Comparison of ENCODE assay signal across 8 cellular contexts in the genomic region with DNA sequence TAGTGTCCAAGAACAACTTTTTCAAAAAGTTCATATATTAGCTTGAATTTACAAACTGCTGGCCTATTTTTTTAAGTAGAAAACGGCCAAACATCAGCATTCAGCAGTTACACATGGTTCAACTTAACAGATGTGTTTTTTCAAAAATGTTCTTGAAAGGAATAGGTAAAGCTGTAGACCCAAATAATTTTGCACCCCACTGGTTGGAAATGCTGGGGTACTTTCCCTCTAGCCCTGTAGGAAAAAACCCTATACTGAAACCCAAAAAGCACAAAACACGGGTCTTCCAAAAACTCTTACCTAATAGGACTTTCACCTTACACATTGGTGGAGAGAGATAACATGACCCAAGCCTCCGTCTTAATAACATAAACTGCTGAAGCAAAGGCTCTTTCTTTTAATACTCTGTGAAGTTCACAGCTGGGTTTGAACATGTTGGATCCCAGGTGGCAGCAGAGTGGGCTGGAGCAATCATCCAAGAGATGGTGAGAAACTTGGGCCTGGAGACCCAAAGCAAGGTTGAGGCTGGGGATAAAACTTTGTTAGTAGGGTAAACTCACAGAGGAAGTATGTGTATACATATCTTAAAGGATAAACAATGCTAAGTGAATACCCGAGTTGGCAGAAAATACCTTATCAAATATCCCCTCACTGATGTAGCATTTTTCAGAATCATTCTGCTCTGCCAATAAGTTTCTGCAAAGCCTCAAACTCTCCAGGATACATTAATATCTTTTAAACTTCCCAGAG. TPM values are rescaled to one million over a fixed set of nuclear protein-coding genes. Genes with fewer than 3 reads are reported as not detected.
A peak's percentile ranks its signal among the peaks of the same experiment; 100 is the strongest.
DNase-seq lines count a peak whose midpoint lies in the region; ATAC-seq, FAIRE-seq and TF ChIP-seq lines count a peak whose summit lies in the region.

No MANE protein-coding gene starts in this region.

- in situ Hi-C loops in GM12878 (cut with MboI), result no loop called here

- TF ChIP-seq RAD21 in GM12878 (IDR thresholded peaks at IDR 0.05; ENCODE audit: insufficient read depth, low read depth, low read length), result no peak

- TF ChIP-seq CTCF in AG04449 (IDR thresholded peaks at IDR 0.05; ENCODE audit: insufficient read depth, low read length, missing control alignments), result no peak
- TF ChIP-seq CTCF in GM12878 (IDR thresholded peaks at IDR 0.05 in 2 of 3, conservative IDR thresholded peaks at IDR 0.05 in 1 of 3; ENCODE audit: control insufficient read depth in 2 of 3, extremely low read depth in 1 of 3, insufficient read depth in 1 of 3, low read depth in 3 of 3, low read length in 3 of 3), result no peak

- H2AFZ ChIP-seq in GM12878 (ENCODE audit: control insufficient read depth, low read depth, low read length), result peak overlapping the region; percentile 51

- H3K27me3 ChIP-seq in HUES48 (ENCODE audit: control insufficient read depth, insufficient read depth, low read length) (no peaks in the 10 kb centered on the region), GM12878 (replicated peaks in 1 of 2; ENCODE audit: control insufficient read depth in 2 of 2, insufficient read depth in 2 of 2, low read length in 1 of 2) (no peaks in the 10 kb centered on the region), mononuclear cell (ENCODE audit: insufficient read depth, low read length) (no peaks in the 10 kb centered on the region)

- no peak for FAIRE-seq in GM12878 (lab: Jason Lieb, UNC)

- SMC1A ChIA-PET in GM12878 (lab: Charles Lee; ENCODE audit: uncharacterized antibody, unreplicated experiment), result interaction anchor here (1.1 kb wide), 2 partner anchors 41 to 79 kb away, joined by 3 read pairs; no protein-coding TSS in a partner anchor

- BruUV-seq in GM12878 (replicated peaks; lab: Mats Ljungman, UMichigan), result TSS peak; percentile 96

- peaks cover 13% of the 10 kb centered on the region; the same call in 1 of the 2 replicates for H3K4me1 ChIP-seq in HUES48 (ENCODE audit: control insufficient read depth, insufficient read depth, low read length)
- peaks cover 10% of the 10 kb centered on the region for H3K4me1 ChIP-seq in GM12878 (ENCODE audit: control insufficient read depth, insufficient read depth, low read length)
- H3K4me1 ChIP-seq in mononuclear cell (ENCODE audit: insufficient read depth, low read length), result peaks cover 51% of the 10 kb centered on the region

- peak overlapping the region; percentile 96 for H3K9ac ChIP-seq in HUES48 (ENCODE audit: low read depth, low read length)
- H3K9ac ChIP-seq in GM12878 (ENCODE audit: control insufficient read depth, insufficient read depth, low read length), result peak overlapping the region; percentile 92

- peaks cover 81% of the 10 kb centered on the region for H3K79me2 ChIP-seq in GM12878 (ENCODE audit: control insufficient read depth, insufficient read depth, low read length)

- peak overlapping the region; percentile 100 for H3K27ac ChIP-seq in HUES48 (ENCODE audit: low read depth, low read length)
- H3K27ac ChIP-seq in GM12878 (ENCODE audit: control insufficient read depth, insufficient read depth), result peak overlapping the region; percentile 88

- no peak for TF ChIP-seq POLR2A in GM12878 (IDR thresholded peaks at IDR 0.05; ENCODE audit: low read depth, low read length)

- POLR2A ChIA-PET in AG04449 (lab: Yijun Ruan, JAX), result interaction anchor here (0.6 to 1.9 kb wide), 8 partner anchors 9 to 248 kb away, joined by 3 to 8 read pairs (median 4); partner anchors contain the start of genes ECD, FAM149B1 and PPP3CB
- POLR2A ChIA-PET in GM12878 (lab: Charles Lee), result interaction anchor here (0.6 to 3.7 kb wide), 8 partner anchors 9 to 865 kb away, joined by 3 to 19 read pairs (median 4); partner anchors contain the start of gene CFAP70

- RAD21 ChIA-PET in GM12878 (lab: Charles Lee; ENCODE audit: unreplicated experiment), result interaction anchor here (0.6 to 2.4 kb wide), 3 partner anchors 16 to 891 kb away, joined by 3 to 17 read pairs (median 5); partner anchors contain the start of gene P4HA1

- peak overlapping the region; percentile 98 for H3K4me2 ChIP-seq in GM12878 (ENCODE audit: control insufficient read depth, insufficient read depth)

- no peaks in the 10 kb centered on the region for H4K20me1 ChIP-seq in GM12878 (ENCODE audit: control insufficient read depth, insufficient read depth)

- DNase-seq in AG04449 (ENCODE audit: low read depth, low spot score) (no peak), GM12878 (ENCODE audit: low read depth, low spot score) (no peak), EL (no peak), NCI-H128 (lab: John Stamatoyannopoulos, UW; ENCODE audit: unreplicated experiment) (no peak)

- CTCF ChIA-PET in AG04449 (lab: Yijun Ruan, JAX) (interaction anchor here (2.4 kb wide), 1 partner anchor 16 kb away, joined by 9 read pairs; no protein-coding TSS in a partner anchor), GM12878 (lab: Yijun Ruan, JAX) (interaction anchor here (0.6 to 1.9 kb wide), 5 partner anchors 29 to 396 kb away, joined by 3 to 6 read pairs (median 3); no protein-coding TSS in a partner anchor)

- ATAC-seq in GM12878 (peak; percentile 2), HG02571 (IDR thresholded peaks at IDR 0.05; ENCODE audit: unreplicated experiment) (no peak), GM21528 (IDR thresholded peaks at IDR 0.05; ENCODE audit: low FRiP score, unreplicated experiment) (no peak)

- H3K4me3 ChIP-seq in AG04449 (ENCODE audit: low read depth, low read length), result peak overlapping the region; percentile 92
- H3K4me3 ChIP-seq in HUES48 (ENCODE audit: low read depth, low read length), result peak overlapping the region; percentile 81
- peak overlapping the region; percentile 89 for H3K4me3 ChIP-seq in GM12878
- H3K4me3 ChIP-seq in mononuclear cell (ENCODE audit: low read length), result peak overlapping the region; percentile 79

- intact Hi-C loops in GM12878 (cut with micrococcal nuclease; ENCODE audit: unreplicated experiment), result loop anchor here (1.0 to 5.0 kb wide), 4 partner anchors 79 to 165 kb away; partner anchors contain the start of genes ANXA7, CFAP70, ECD and FAM149B1

- WGBS in GM12878 (ENCODE audit: insufficient coverage, insufficient replicate concordance, low lambda C conversion rate, missing lambda C conversion rate), result 1% methylated on average over 4 of the region's 4 CpGs

- H3K36me3 ChIP-seq in HUES48 (ENCODE audit: control insufficient read depth, insufficient read depth, low read length) (peaks cover 54% of the 10 kb centered on the region), GM12878 (ENCODE audit: control insufficient read depth in 2 of 2, insufficient read depth in 2 of 2, low read length in 1 of 2) (peaks cover 0 to 13% of the 10 kb centered on the region in 2 experiments; a peak in 3 of 4 replicates)

- H3K9me3 ChIP-seq in HUES48 (ENCODE audit: control insufficient read depth, insufficient read depth, low read length) (no peaks in the 10 kb centered on the region), GM12878 (replicated peaks; ENCODE audit: control insufficient read depth, insufficient read depth, low read length) (no peaks in the 10 kb centered on the region), mononuclear cell (ENCODE audit: low read depth, low read length) (no peaks in the 10 kb centered on the region)

- no peak for TF ChIP-seq EP300 in GM12878 (IDR thresholded peaks at IDR 0.05; ENCODE audit: borderline replicate concordance in 1 of 2, control insufficient read depth in 1 of 2, low read depth in 2 of 2, low read length in 2 of 2)

RNA-seq across cellular contexts. Expression of gene DNAJC9, which starts 0.6 kb away (rescaled TPM):
- 83.2 and 90.8 TPM in 2 replicates for total RNA-seq in GM12878 (2013; cell fraction: nucleolus; rRNA removed)
- total RNA-seq in GM12878 (2014; rRNA removed) (50.2 and 51.5 TPM in 2 replicates), GM12878 (2014; rRNA removed; fragmentation: Illumina TruSeq; extraction: Trizol) (46.3 and 51.2 TPM in 2 replicates), GM12878 (2021) (38.4 and 41.6 TPM in 2 replicates), mononuclear cell (15.5 TPM)
- polyA plus RNA-seq in GM12878 (2011; ENCODE audit: low read depth), result 20.1 TPM
- polyA plus RNA-seq in GM12878 (2011; rRNA removed) (33.6 and 40.6 TPM in 2 replicates), GM12878 (2014; fragmentation: Illumina TruSeq; extraction: Trizol) (42.0 and 43.6 TPM in 2 replicates), GM12878 (2014; fragmentation: Nextera tagmentation; extraction: Ambion mirVana) (10 to 100 TPM; 15.0 to 16.0 TPM), GM12878 (2014; rRNA removed) (35.7 and 38.2 TPM in 2 replicates), GM12878 (2016; fragmentation: Nextera tagmentation; extraction: Ambion mirVana) (10 to 100 TPM; 71.9 to 72.9 TPM)
- polyA plus RNA-seq in GM12878 (2011; cell fraction: cytosol; rRNA removed), result 26.8 and 28.1 TPM in 2 replicates
- 34.6 and 42.4 TPM in 2 replicates for polyA plus RNA-seq in GM12878 (2011; cell fraction: nucleus; rRNA removed)
- 16.9 and 21.9 TPM in 2 replicates for polyA plus RNA-seq in GM12878 (2012)
- polyA minus RNA-seq in GM12878 (2011; rRNA and poly(A)+ RNA removed), result 26.4 and 37.1 TPM in 2 replicates
- polyA minus RNA-seq in GM12878 (2011; cell fraction: cytosol; rRNA and poly(A)+ RNA removed), result 9.8 and 12.8 TPM in 2 replicates
- 20.8 and 35.8 TPM in 2 replicates for polyA minus RNA-seq in GM12878 (2011; cell fraction: nucleus; rRNA and poly(A)+ RNA removed)

RNA-seq across cellular contexts. Expression of gene MRPS16, which starts 4.8 kb away (rescaled TPM):
- total RNA-seq in GM12878 (2013; cell fraction: nucleolus; rRNA removed), result 50.5 and 55.1 TPM in 2 replicates
- total RNA-seq in GM12878 (2014; rRNA removed), result 107 and 111 TPM in 2 replicates
- 87.6 and 93.9 TPM in 2 replicates for total RNA-seq in GM12878 (2014; rRNA removed; fragmentation: Illumina TruSeq; extraction: Trizol)
- 160 and 170 TPM in 2 replicates for total RNA-seq in GM12878 (2021)
- 24.7 TPM for polyA plus RNA-seq in GM12878 (2011; ENCODE audit: low read depth)
- polyA plus RNA-seq in GM12878 (2011; rRNA removed), result 86.2 and 86.9 TPM in 2 replicates
- polyA plus RNA-seq in GM12878 (2011; cell fraction: cytosol; rRNA removed), result 124 and 128 TPM in 2 replicates
- polyA plus RNA-seq in GM12878 (2011; cell fraction: nucleus; rRNA removed), result 48.8 and 52.3 TPM in 2 replicates
- 57.0 and 76.9 TPM in 2 replicates for polyA plus RNA-seq in GM12878 (2012)
- 69.4 and 75.3 TPM in 2 replicates for polyA plus RNA-seq in GM12878 (2014; fragmentation: Illumina TruSeq; extraction: Trizol)
- 10 to 100 TPM; 43.4 to 98.5 TPM for polyA plus RNA-seq in GM12878 (2014; fragmentation: Nextera tagmentation; extraction: Ambion mirVana)
- polyA plus RNA-seq in GM12878 (2014; rRNA removed), result 122 and 133 TPM in 2 replicates
- 100 to 1,000 TPM; 269 to 285 TPM for polyA plus RNA-seq in GM12878 (2016; fragmentation: Nextera tagmentation; extraction: Ambion mirVana)
- 53.6 and 69.3 TPM in 2 replicates for polyA minus RNA-seq in GM12878 (2011; rRNA and poly(A)+ RNA removed)
- 29.8 and 34.7 TPM in 2 replicates for polyA minus RNA-seq in GM12878 (2011; cell fraction: cytosol; rRNA and poly(A)+ RNA removed)
- polyA minus RNA-seq in GM12878 (2011; cell fraction: nucleus; rRNA and poly(A)+ RNA removed), result 20.6 and 31.1 TPM in 2 replicates
- 27.2 TPM for total RNA-seq in mononuclear cell
